23 cellular contexts compared by ENCODE assay signal in genomic region chr12:63066782-63067181, GRCh38.
DNase-seq lines count a peak whose midpoint lies in the region; ATAC-seq, FAIRE-seq and TF ChIP-seq lines count a peak whose summit lies in the region.
"Had no signal": no experiment of that assay in that cellular context is flagged by ENCODE, and none has a peak within 500 bp of the region (broad histone marks: within the 10 kb centered on the region; RNA-seq: fewer than 3 reads in every experiment).

No MANE protein-coding gene starts in this region.

- no peak overlapping the region for H3K4me3 ChIP-seq in GM23338
- no peak overlapping the region for H3K4me3 ChIP-seq in H1 (ENCODE audit: extremely low read depth in 1 of 4, insufficient read depth in 2 of 4, low read depth in 3 of 4, low read length in 4 of 4)
- no peak overlapping the region for H3K4me3 ChIP-seq in foreskin fibroblast (ENCODE audit: low read depth in 1 of 2, low read length in 2 of 2)
- no peak overlapping the region for H3K4me3 ChIP-seq in CD4-positive, alpha-beta memory T cell (ENCODE audit: low read length in 2 of 2)
- H3K4me3 ChIP-seq: lung, psoas muscle, stomach, tibial artery had no signal

- H3K79me1 ChIP-seq in H1 (ENCODE audit: low read depth, low read length) = no peaks in the 10 kb centered on the region

- peaks cover 29% of the 10 kb centered on the region for H3K4me1 Mint-ChIP-seq in GM23338
- H3K4me1 Mint-ChIP-seq in CD4-positive, alpha-beta memory T cell = no peaks in the 10 kb centered on the region

- H3K9me3 ChIP-seq in H1 (ENCODE audit: insufficient read depth in 2 of 2, low read depth in 1 of 2, low read length in 1 of 2) = no peaks in the 10 kb centered on the region
- H3K9me3 ChIP-seq in CD4-positive, alpha-beta memory T cell (ENCODE audit: control insufficient read depth in 1 of 2, low read length in 2 of 2) = no peaks in the 10 kb centered on the region
- H3K9me3 ChIP-seq: psoas muscle, stomach, tibial artery had no signal

- no peak overlapping the region for H2AK5ac ChIP-seq in H1 (ENCODE audit: low read depth, low read length)

- no peak for TF ChIP-seq EP300 in H1 (IDR thresholded peaks at IDR 0.05; ENCODE audit: borderline replicate concordance in 1 of 2, low read depth in 2 of 2, low read length in 2 of 2)

- H3K36me3 Mint-ChIP-seq in GM23338 (ENCODE audit: low read depth) = no peaks in the 10 kb centered on the region
- H3K36me3 Mint-ChIP-seq in CD4-positive, alpha-beta memory T cell = no peaks in the 10 kb centered on the region
- H3K36me3 Mint-ChIP-seq: activated naive CD4-positive, alpha-beta T cell treated with anti-CD3 and anti-CD28 coated beads, Interleukin-2, amount 50 U/mL, for 72 hours had no signal

- no peak overlapping the region for H3K9ac ChIP-seq in H1 (replicated peaks in 1 of 4; ENCODE audit: extremely low read depth in 1 of 4, low read depth in 3 of 4, low read length in 3 of 4)

- peak in 1 of 2 experiments; percentile 38; a peak in 1 of 4 replicates for TF ChIP-seq CTCF in GM23338 (conservative IDR thresholded peaks at IDR 0.05; ENCODE audit: low read depth in 2 of 2)
- TF ChIP-seq CTCF in H1 (IDR thresholded peaks at IDR 0.05; ENCODE audit: control extremely low read depth in 1 of 3, insufficient read depth in 1 of 3, low read depth in 1 of 3, low read length in 3 of 3) = peak in 2 of 3 experiments; percentile 12 to 19; a peak in 2 of 4 replicates
- no peak for TF ChIP-seq CTCF in foreskin fibroblast (IDR thresholded peaks at IDR 0.05; ENCODE audit: low read depth, low read length)

- FAIRE-seq in H1 (lab: Jason Lieb, UNC) = no peak
- FAIRE-seq: endothelial cell of umbilical vein, GM18507, HTR-8/SVneo had no signal

- H2BK12ac ChIP-seq in H1 (ENCODE audit: low read depth, low read length) = no peak overlapping the region

- no peak overlapping the region for H3K56ac ChIP-seq in H1 (replicated peaks; ENCODE audit: insufficient read length, low read depth, low read length)

- no peaks in the 10 kb centered on the region for H3F3A ChIP-seq in GM23338 (replicated peaks; ENCODE audit: low read depth)

- H3K27me3 Mint-ChIP-seq in GM23338 (ENCODE audit: insufficient read depth, low read depth, poor library complexity) = no peaks in the 10 kb centered on the region
- peaks cover 0 to 1% of the 10 kb centered on the region in 2 donors for H3K27me3 Mint-ChIP-seq in CD4-positive, alpha-beta memory T cell

- H3K4me2 ChIP-seq in GM23338 (no peak overlapping the region), H1 (ENCODE audit: insufficient read depth in 1 of 2, low read depth in 2 of 2, low read length in 2 of 2) (no peak overlapping the region)

- peak; percentile 41 to 46; a peak in 2 of 4 replicates for TF ChIP-seq RAD21 in H1 (IDR thresholded peaks at IDR 0.05 in 1 of 2, conservative IDR thresholded peaks at IDR 0.05 in 1 of 2; ENCODE audit: low read depth in 2 of 2, low read length in 2 of 2)

- no peak overlapping the region for H2BK20ac ChIP-seq in H1 (ENCODE audit: low read length)

- H2BK15ac ChIP-seq in H1 (ENCODE audit: low read length) = no peak overlapping the region

- no peak overlapping the region for H3K4ac ChIP-seq in H1 (replicated peaks; ENCODE audit: insufficient read length, low read depth, low read length)

- POLR2A ChIA-PET in H1 (lab: Charles Lee; ENCODE audit: partially characterized antibody) = no interaction called here
- POLR2A ChIA-PET in CD4-positive, alpha-beta memory T cell (lab: Charles Lee; ENCODE audit: partially characterized antibody) = no interaction called here

- no peak for TF ChIP-seq POLR2A in H1 (IDR thresholded peaks at IDR 0.05; ENCODE audit: control extremely low read depth in 1 of 2, low read depth in 2 of 2, low read length in 2 of 2)

- ATAC-seq in GM23338 = peak; percentile 88
- no peak for ATAC-seq in HG02885 (IDR thresholded peaks at IDR 0.05; ENCODE audit: poor library complexity, unreplicated experiment)
- ATAC-seq: activated naive CD4-positive, alpha-beta T cell treated with anti-CD3 and anti-CD28 coated beads, Interleukin-2, amount 50 U/mL, for 72 hours; psoas muscle had no signal

- intact Hi-C loops in CD4-positive, alpha-beta memory T cell (cut with micrococcal nuclease) = no loop called here

- H3K36me3 ChIP-seq in GM23338 (ENCODE audit: insufficient read depth) (no peaks in the 10 kb centered on the region), H1 (ENCODE audit: control insufficient read depth in 2 of 4, insufficient read depth in 4 of 4, low read length in 3 of 4) (no peaks in the 10 kb centered on the region)
- H3K36me3 ChIP-seq in CD4-positive, alpha-beta memory T cell (ENCODE audit: insufficient read depth, low read length) = no peaks in the 10 kb centered on the region
- H3K36me3 ChIP-seq: stomach, tibial artery, WERI-Rb-1 had no signal

- H3K27ac ChIP-seq in GM23338 (ENCODE audit: low read depth) (no peak overlapping the region), H1 (ENCODE audit: low read depth, low read length) (no peak overlapping the region)
- H3K27ac ChIP-seq in CD4-positive, alpha-beta memory T cell (ENCODE audit: low read depth, low read length) = no peak overlapping the region
- H3K27ac ChIP-seq: psoas muscle, stomach, tibial artery, WERI-Rb-1 had no signal

- no peak overlapping the region for H3K27ac Mint-ChIP-seq in GM23338
- no peak overlapping the region for H3K27ac Mint-ChIP-seq in CD4-positive, alpha-beta memory T cell

- no peak overlapping the region for H3K14ac ChIP-seq in H1 (ENCODE audit: insufficient read length)

- CTCF ChIA-PET in H1 (lab: Charles Lee; ENCODE audit: partially characterized antibody) = interaction anchor here (0.7 to 5.7 kb wide), 6 partner anchors 73 to 267 kb away, joined by 3 to 65 read pairs (median 30); no protein-coding TSS in a partner anchor
- CTCF ChIA-PET in CD4-positive, alpha-beta memory T cell (lab: Charles Lee; ENCODE audit: partially characterized antibody) = no interaction called here

- H3K9me3 Mint-ChIP-seq in GM23338 = no peaks in the 10 kb centered on the region
- H3K9me3 Mint-ChIP-seq in CD4-positive, alpha-beta memory T cell = peaks cover 0 to 2% (median 0%) of the 10 kb centered on the region in 8 donors
- H3K9me3 Mint-ChIP-seq: activated naive CD4-positive, alpha-beta T cell treated with anti-CD3 and anti-CD28 coated beads, Interleukin-2, amount 50 U/mL, for 72 hours had no signal

- H4K91ac ChIP-seq in H1 (replicated peaks; ENCODE audit: insufficient read length, low read length) = no peak overlapping the region

- H4K5ac ChIP-seq in H1 (ENCODE audit: insufficient read length, low read depth, low read length) = no peak overlapping the region

- 69% methylated on average over 4 of the region's 4 CpGs; no CpG with 5 or more reads in 1 of the 2 experiments for WGBS in H1 (ENCODE audit: extremely low coverage in 1 of 2, insufficient coverage in 1 of 2, insufficient read length in 1 of 2, insufficient replicate concordance in 2 of 2, low coverage in 1 of 2, low lambda C conversion rate in 2 of 2, missing lambda C conversion rate in 1 of 2), 2 experiments

- H2AFZ ChIP-seq in GM23338 (no peak overlapping the region), H1 (ENCODE audit: low read length) (peak overlapping the region; percentile 66; the same call in 1 of the 2 replicates)

- H3K23ac ChIP-seq in H1 (ENCODE audit: insufficient read length) = no peak overlapping the region

- no peaks in the 10 kb centered on the region for H3K9me2 ChIP-seq in GM23338 (ENCODE audit: insufficient read depth)

- peak; percentile 32 for DNase-seq in COLO668 (lab: John Stamatoyannopoulos, UW; ENCODE audit: unreplicated experiment)
- peak; percentile 60 for DNase-seq in GM23338 (ENCODE audit: low spot score)
- peak; percentile 71 for DNase-seq in NCI-H69 (lab: John Stamatoyannopoulos, UW)
- DNase-seq in H1 (ENCODE audit: low read depth in 1 of 2, low spot score in 2 of 2) = no peak
- no peak for DNase-seq in foreskin fibroblast
- DNase-seq in CD4-positive, alpha-beta memory T cell = no peak
- no peak for DNase-seq in activated CD4-positive, alpha-beta T cell treated with anti-CD3 and anti-CD28 coated beads, Interleukin-2, amount 50 U/mL, for 48 hours
- DNase-seq: activated CD4-positive, alpha-beta T cell treated with anti-CD3 and anti-CD28 coated beads, Interleukin-2, amount 50 U/mL, for 1 hour; activated CD8-positive, alpha-beta memory T cell treated with anti-CD3 and anti-CD28 coated beads, Interleukin-2, amount 50 U/mL, for 4 hours; aorta; kidney glomerular epithelial cell; NCI-H2171; NCI-H82; psoas muscle; stomach; tibial artery; WERI-Rb-1 had no signal

- H3K4me1 ChIP-seq in GM23338 (ENCODE audit: insufficient read depth) (peaks cover 1% of the 10 kb centered on the region), H1 (replicated peaks in 1 of 4; ENCODE audit: control insufficient read depth in 3 of 4, insufficient read depth in 4 of 4, low read length in 3 of 4) (peaks cover 0 to 5% (median under 1%) of the 10 kb centered on the region in 4 experiments; a peak in 3 of 7 replicates)
- no peaks in the 10 kb centered on the region for H3K4me1 ChIP-seq in CD4-positive, alpha-beta memory T cell (ENCODE audit: insufficient read depth, low read length)
- H3K4me1 ChIP-seq: psoas muscle, stomach, tibial artery had no signal

- no peak overlapping the region for H4K8ac ChIP-seq in H1 (ENCODE audit: extremely low read depth, insufficient read depth, low read length)

- no peak overlapping the region for H2BK5ac ChIP-seq in H1 (ENCODE audit: low read depth, low read length)

- H3K79me2 ChIP-seq in GM23338 (replicated peaks; ENCODE audit: insufficient read depth) (no peaks in the 10 kb centered on the region), H1 (ENCODE audit: control insufficient read depth in 1 of 2, insufficient read depth in 2 of 2, low read length in 2 of 2) (no peaks in the 10 kb centered on the region)

- no peak overlapping the region for H3K18ac ChIP-seq in H1 (ENCODE audit: extremely low read depth, low read length)

- no peak overlapping the region for H3K4me3 Mint-ChIP-seq in GM23338
- H3K4me3 Mint-ChIP-seq in CD4-positive, alpha-beta memory T cell = no peak overlapping the region

- H4K20me1 ChIP-seq in GM23338 (replicated peaks; ENCODE audit: insufficient read depth) = no peaks in the 10 kb centered on the region
- no peaks in the 10 kb centered on the region for H4K20me1 ChIP-seq in H1 (replicated peaks in 1 of 2; ENCODE audit: control insufficient read depth in 1 of 2, insufficient read depth in 2 of 2, low read length in 2 of 2)

- no peak overlapping the region for H2BK120ac ChIP-seq in H1 (replicated peaks; ENCODE audit: low read depth, low read length)

- H3K27me3 ChIP-seq in GM23338 (ENCODE audit: insufficient read depth) (no peaks in the 10 kb centered on the region), H1 (replicated peaks in 1 of 4; ENCODE audit: control insufficient read depth in 3 of 4, extremely low read depth in 1 of 4, insufficient read depth in 3 of 4, low read length in 3 of 4) (no peaks in the 10 kb centered on the region)
- no peaks in the 10 kb centered on the region for H3K27me3 ChIP-seq in CD4-positive, alpha-beta memory T cell (ENCODE audit: insufficient read depth, low read length)
- H3K27me3 ChIP-seq: stomach, tibial artery had no signal

- H3K23me2 ChIP-seq in H1 (ENCODE audit: low read depth, low read length) = no peaks in the 10 kb centered on the region

TF ChIP-seq in GM23338, 12 proteins besides CTCF, POLR2A, EP300 and RAD21 (continues in another document):
- no peak for TF ChIP-seq EZH2phosphoT487 (IDR thresholded peaks at IDR 0.05; ENCODE audit: unreplicated experiment)

TF ChIP-seq in H1, 55 proteins besides CTCF, POLR2A, EP300 and RAD21 (continues in another document):
- no peak for TF ChIP-seq HDAC2 (IDR thresholded peaks at IDR 0.05; ENCODE audit: borderline replicate concordance in 1 of 2, low read depth in 2 of 2, low read length in 2 of 2)

Comparison
In these comparisons a context has a peak if more than half of its experiments do, and no peak if none do; other contexts are left out.
1. DNase-seq: peak in COLO668 (single experiment), GM23338 (single experiment) and NCI-H69 (single experiment); none in H1 (0 of 2), foreskin fibroblast (0 of 2), CD4-positive, alpha-beta memory T cell (0 of 5) and activated CD4-positive, alpha-beta T cell treated with anti-CD3 and anti-CD28 coated beads, Interleukin-2, amount 50 U/mL, for 48 hours (0 of 2).